Comparison of ENCODE assay signal across 1 cellular context in genomic region chr1:153585009-153585408, GRCh38.
TF ChIP-seq lines count a peak whose summit lies in the region.

No MANE protein-coding gene starts in this region.

TF ChIP-seq in HepG2, 621 proteins besides CTCF, POLR2A, EP300 and RAD21:
- TF ChIP-seq ZBTB34 (CRISPR knock-in tag; IDR thresholded peaks at IDR 0.05) (no peak), ZNF652 (CRISPR knock-in tag; IDR thresholded peaks at IDR 0.05; ENCODE audit: borderline replicate concordance, low read depth) (no peak), ONECUT2 (CRISPR knock-in tag; IDR thresholded peaks at IDR 0.05) (no peak), TBP (CRISPR knock-in tag; IDR thresholded peaks at IDR 0.05) (no peak), KDM3A (CRISPR knock-in tag; IDR thresholded peaks at IDR 0.05; ENCODE audit: low read depth) (no peak), SNAI1 (CRISPR knock-in tag; IDR thresholded peaks at IDR 0.05; ENCODE audit: borderline replicate concordance) (no peak), IKZF1 (IDR thresholded peaks at IDR 0.05) (no peak), GZF1 (CRISPR knock-in tag; IDR thresholded peaks at IDR 0.05) (no peak), THYN1 (CRISPR knock-in tag; IDR thresholded peaks at IDR 0.05; ENCODE audit: borderline replicate concordance, low read depth) (no peak), NKX3-1 (CRISPR knock-in tag; IDR thresholded peaks at IDR 0.05) (no peak), HOXA9 (CRISPR knock-in tag; IDR thresholded peaks at IDR 0.05; ENCODE audit: borderline replicate concordance) (no peak)
